Comparison of ENCODE assay signal across 1 cellular context in the genomic region with DNA sequence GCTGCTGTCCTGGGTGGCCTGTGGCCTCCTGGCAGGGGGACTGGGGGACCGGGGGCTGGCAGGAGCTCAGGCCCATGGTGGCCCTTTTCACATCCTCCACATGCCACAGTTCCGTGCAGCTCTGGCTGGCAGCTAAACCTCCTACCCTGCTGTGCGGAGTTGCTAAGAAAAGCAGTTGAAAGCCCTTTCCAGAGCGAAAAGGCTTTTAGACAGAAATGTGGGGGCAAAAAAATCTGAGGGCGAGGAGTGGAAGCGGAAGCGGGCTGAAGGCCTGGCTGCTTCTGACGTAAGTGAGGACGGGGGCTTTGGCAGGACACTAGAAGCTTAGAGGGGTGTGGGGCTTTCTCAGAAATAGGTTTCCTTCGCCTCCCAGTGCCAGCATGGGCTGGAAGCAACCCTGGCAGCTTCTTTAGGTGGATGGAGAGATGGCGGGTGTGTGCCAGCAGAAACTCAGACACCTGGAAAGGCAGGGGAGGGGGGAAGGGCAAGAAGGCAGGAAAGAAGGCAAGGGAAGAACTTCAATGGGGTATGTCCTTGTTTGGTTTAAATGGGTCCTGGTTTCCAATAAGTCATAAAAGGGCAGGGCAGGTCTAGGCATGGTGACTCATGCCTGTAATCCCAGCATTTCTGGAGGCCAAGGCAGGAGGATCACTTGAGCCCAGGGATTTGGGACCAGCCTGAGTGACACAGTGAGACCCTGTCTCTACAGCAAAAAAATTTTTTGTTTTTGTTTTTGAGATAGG.
TF ChIP-seq lines count a peak whose summit lies in the region.

No MANE protein-coding gene starts in this region.

TF ChIP-seq in K562, 482 proteins besides CTCF, POLR2A, EP300 and RAD21:
- TF ChIP-seq ATF1 (CRISPR knock-in tag; IDR thresholded peaks at IDR 0.05) (no peak), ATF1 (tag; IDR thresholded peaks at IDR 0.05) (no peak), ZNF263 (CRISPR knock-in tag; IDR thresholded peaks at IDR 0.05; ENCODE audit: borderline replicate concordance) (0 out of 2 replicates have a peak, but pooled peaks have one; percentile 12)
